Comparison of ENCODE assay signal across 1 cellular context in genomic region chr2:177195194-177195593, GRCh38.
TF ChIP-seq lines count a peak whose summit lies in the region.

No MANE protein-coding gene starts in this region.

TF ChIP-seq in neural cell, 6 proteins besides CTCF, POLR2A, EP300 and RAD21 (continued from another document):
- TF ChIP-seq MXI1 (conservative IDR thresholded peaks at IDR 0.05; ENCODE audit: poor library complexity, severe bottlenecking) (no peak), TAF1 (IDR thresholded peaks at IDR 0.05; ENCODE audit: low read depth) (no peak), SMC3 (conservative IDR thresholded peaks at IDR 0.05; ENCODE audit: poor library complexity) (no peak)
